ENCODE assay signal across 1 cellular context in genomic region chr16:56029026-56029425, GRCh38.
TF ChIP-seq lines count a peak whose summit lies in the region.

No MANE protein-coding gene starts in this region.

TF ChIP-seq in GM23338, 12 proteins besides CTCF, POLR2A, EP300 and RAD21 (continued from another document):
- TF ChIP-seq REST (IDR thresholded peaks at IDR 0.05; ENCODE audit: unreplicated experiment): no peak
- no peak for TF ChIP-seq EZH2phosphoT487 (IDR thresholded peaks at IDR 0.05; ENCODE audit: unreplicated experiment)
- no peak for TF ChIP-seq EZH2 (IDR thresholded peaks at IDR 0.05; ENCODE audit: low read depth, unreplicated experiment)
